2 cellular contexts compared by ENCODE assay signal in genomic region chr2:160532388-160532787, GRCh38.
TF ChIP-seq lines count a peak whose summit lies in the region.

No MANE protein-coding gene starts in this region.

TF ChIP-seq in A549, 52 proteins besides CTCF, POLR2A, EP300 and RAD21 (continued from another document):
- TF ChIP-seq POLR2AphosphoS2 (conservative IDR thresholded peaks at IDR 0.05; ENCODE audit: low read length): no peak
- TF ChIP-seq ZSCAN20 (CRISPR knock-in tag; IDR thresholded peaks at IDR 0.05): no peak
- no peak for TF ChIP-seq HMGXB4 (CRISPR knock-in tag; IDR thresholded peaks at IDR 0.05; ENCODE audit: borderline replicate concordance)

TF ChIP-seq in IMR-90, 13 proteins besides CTCF, POLR2A, EP300 and RAD21:
- TF ChIP-seq, protein P1, sequence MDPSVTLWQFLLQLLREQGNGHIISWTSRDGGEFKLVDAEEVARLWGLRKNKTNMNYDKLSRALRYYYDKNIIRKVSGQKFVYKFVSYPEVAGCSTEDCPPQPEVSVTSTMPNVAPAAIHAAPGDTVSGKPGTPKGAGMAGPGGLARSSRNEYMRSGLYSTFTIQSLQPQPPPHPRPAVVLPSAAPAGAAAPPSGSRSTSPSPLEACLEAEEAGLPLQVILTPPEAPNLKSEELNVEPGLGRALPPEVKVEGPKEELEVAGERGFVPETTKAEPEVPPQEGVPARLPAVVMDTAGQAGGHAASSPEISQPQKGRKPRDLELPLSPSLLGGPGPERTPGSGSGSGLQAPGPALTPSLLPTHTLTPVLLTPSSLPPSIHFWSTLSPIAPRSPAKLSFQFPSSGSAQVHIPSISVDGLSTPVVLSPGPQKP (IDR thresholded peaks at IDR 0.05; ENCODE audit: borderline replicate concordance, low read depth, low read length): no peak
- 0 out of 2 replicates have a peak, but pooled peaks have one; percentile 6 for TF ChIP-seq MAFK (IDR thresholded peaks at IDR 0.05; ENCODE audit: low read depth, low read length)
